In genomic region chr5:95907740-95908706, GRCh38 we compare ENCODE assay signal across 22 cellular contexts. TPM values are rescaled to one million over a fixed set of nuclear protein-coding genes. Genes with fewer than 3 reads are reported as not detected.
DNase-seq lines count a peak whose midpoint lies in the region; ATAC-seq, FAIRE-seq and TF ChIP-seq lines count a peak whose summit lies in the region.
"Had no signal": no experiment of that assay in that cellular context is flagged by ENCODE, and none has a peak within 500 bp of the region (broad histone marks: within the 10 kb centered on the region; RNA-seq: fewer than 3 reads in every experiment).

No MANE protein-coding gene starts in this region.

- H3K9ac ChIP-seq in astrocyte (ENCODE audit: low read length): no peak overlapping the region

- H3K9me3 Mint-ChIP-seq in astrocyte (ENCODE audit: unreplicated experiment) (no peaks in the 10 kb centered on the region), neural crest cell (peaks cover 6% of the 10 kb centered on the region)
- H3K9me3 Mint-ChIP-seq: activated CD4-positive, alpha-beta memory T cell treated with anti-CD3 and anti-CD28 coated beads for 36 hours; CD8-positive, alpha-beta memory T cell; T-helper 2 cell treated with Interferon-gamma antibody and Interleukin-4, amounts not matched to agents 5 μg/mL and 100 μg/mL, for 36 hours had no signal

- H3K4me1 Mint-ChIP-seq in astrocyte (ENCODE audit: low read depth, unreplicated experiment): peaks cover 15% of the 10 kb centered on the region
- H3K4me1 Mint-ChIP-seq in neural crest cell: peaks cover 30% of the 10 kb centered on the region

- no peak overlapping the region for H3K4me3 ChIP-seq in astrocyte (ENCODE audit: insufficient read depth, low read depth, low read length)

- no peaks in the 10 kb centered on the region for H3K27me3 ChIP-seq in astrocyte (ENCODE audit: insufficient read depth, low read length)

- H3K27ac Mint-ChIP-seq in astrocyte (ENCODE audit: unreplicated experiment): peak overlapping the region; percentile 9
- peak overlapping the region; percentile 36 for H3K27ac Mint-ChIP-seq in neural crest cell (ENCODE audit: unreplicated experiment)
- H3K27ac Mint-ChIP-seq: activated CD4-positive, alpha-beta memory T cell treated with anti-CD3 and anti-CD28 coated beads for 36 hours; T-helper 2 cell treated with Interferon-gamma antibody and Interleukin-4, amounts not matched to agents 5 μg/mL and 100 μg/mL, for 36 hours had no signal

- H3K4me3 Mint-ChIP-seq in astrocyte (ENCODE audit: unreplicated experiment) (no peak overlapping the region), neural crest cell (no peak overlapping the region)
- H3K4me3 Mint-ChIP-seq: activated CD4-positive, alpha-beta memory T cell treated with anti-CD3 and anti-CD28 coated beads for 36 hours; T-helper 2 cell treated with Interferon-gamma antibody and Interleukin-4, amounts not matched to agents 5 μg/mL and 100 μg/mL, for 36 hours had no signal

- H3K9me3 ChIP-seq in astrocyte (ENCODE audit: insufficient read depth, low read depth, low read length): no peaks in the 10 kb centered on the region

- H4K20me1 ChIP-seq in astrocyte (ENCODE audit: insufficient read depth, low read length): peaks cover 36% of the 10 kb centered on the region

- TF ChIP-seq CTCF in astrocyte (IDR thresholded peaks at IDR 0.05; ENCODE audit: insufficient read depth, low read depth, low read length) (no peak), neural crest cell (conservative IDR thresholded peaks at IDR 0.05) (no peak)

- H3K27me3 Mint-ChIP-seq in astrocyte (ENCODE audit: low read depth, unreplicated experiment): no peaks in the 10 kb centered on the region
- H3K27me3 Mint-ChIP-seq in neural crest cell (ENCODE audit: low read depth): no peaks in the 10 kb centered on the region
- H3K27me3 Mint-ChIP-seq: activated CD4-positive, alpha-beta memory T cell treated with anti-CD3 and anti-CD28 coated beads for 36 hours; CD8-positive, alpha-beta memory T cell had no signal

- H3K27ac ChIP-seq in astrocyte (ENCODE audit: low read depth, low read length): no peak overlapping the region

- no peak for FAIRE-seq in astrocyte (lab: Jason Lieb, UNC)
- FAIRE-seq: colon, HTR-8/SVneo, urothelium cell line had no signal

- no peak overlapping the region for H2AFZ ChIP-seq in astrocyte (ENCODE audit: low read depth, low read length)

- peaks cover 67% of the 10 kb centered on the region for H3K79me2 ChIP-seq in astrocyte (ENCODE audit: insufficient read depth, low read length)

- DNase-seq in astrocyte (ENCODE audit: low read depth): no peak
- DNase-seq in neural crest cell (ENCODE audit: low read depth, low spot score): no peak
- no peak for DNase-seq in occipital lobe (lab: John Stamatoyannopoulos, UW)
- DNase-seq in NCI-H2029 (lab: John Stamatoyannopoulos, UW): no peak
- no peak for DNase-seq in COR-L47 (lab: John Stamatoyannopoulos, UW)
- DNase-seq in DMS153 treated with DMSO at 0.1 percent for 48 hours (lab: John Stamatoyannopoulos, UW; ENCODE audit: unreplicated experiment): no peak
- DNase-seq: activated CD4-positive, alpha-beta memory T cell treated with anti-CD3 and anti-CD28 coated beads for 36 hours; activated naive CD4-positive, alpha-beta T cell treated with anti-CD3 and anti-CD28 coated beads, Interleukin-2, amount 50 U/mL, for 16 hours; activated T-cell treated with anti-CD3 and anti-CD28 coated beads, Interleukin-2, amount 50 U/mL, for 48 hours; DMS79; Kasumi-1; NCI-H1048; NCI-H2029 treated with DMSO at 0.1 percent for 48 hours; stimulated activated CD4-positive, alpha-beta T cell treated with anti-CD3 and anti-CD28 coated beads, Interleukin-4, amount 100 ng/mL, for 24 hours had no signal

- no peak overlapping the region for H3K4me2 ChIP-seq in astrocyte (ENCODE audit: low read length)

- peaks cover 20% of the 10 kb centered on the region for H3K36me3 ChIP-seq in astrocyte (ENCODE audit: insufficient read depth, low read length)

- ATAC-seq in GM18867 (IDR thresholded peaks at IDR 0.05; ENCODE audit: unreplicated experiment) (peak; percentile 25), HG02610 (IDR thresholded peaks at IDR 0.05; ENCODE audit: unreplicated experiment) (peak; percentile 51)
- ATAC-seq: SK-N-SH treated with all-trans-retinoic acid at 6 μM for 48 hours had no signal

- no peaks in the 10 kb centered on the region for H3K4me1 ChIP-seq in astrocyte (ENCODE audit: insufficient read depth, low read length)

- H3K36me3 Mint-ChIP-seq in astrocyte (ENCODE audit: low read depth, unreplicated experiment) (peaks cover 13% of the 10 kb centered on the region), neural crest cell (ENCODE audit: low read depth) (peaks cover 6% of the 10 kb centered on the region)

RNA-seq across cellular contexts. Expression of gene ELL2, which starts 53.6 kb away (rescaled TPM):
- 107 and 118 TPM in 2 replicates for total RNA-seq in astrocyte
- 4.4 and 4.6 TPM in 2 replicates for total RNA-seq in neural crest cell
- 35.6 TPM for total RNA-seq in occipital lobe
